Comparison of ENCODE assay signal across 1 cellular context in the genomic region with DNA sequence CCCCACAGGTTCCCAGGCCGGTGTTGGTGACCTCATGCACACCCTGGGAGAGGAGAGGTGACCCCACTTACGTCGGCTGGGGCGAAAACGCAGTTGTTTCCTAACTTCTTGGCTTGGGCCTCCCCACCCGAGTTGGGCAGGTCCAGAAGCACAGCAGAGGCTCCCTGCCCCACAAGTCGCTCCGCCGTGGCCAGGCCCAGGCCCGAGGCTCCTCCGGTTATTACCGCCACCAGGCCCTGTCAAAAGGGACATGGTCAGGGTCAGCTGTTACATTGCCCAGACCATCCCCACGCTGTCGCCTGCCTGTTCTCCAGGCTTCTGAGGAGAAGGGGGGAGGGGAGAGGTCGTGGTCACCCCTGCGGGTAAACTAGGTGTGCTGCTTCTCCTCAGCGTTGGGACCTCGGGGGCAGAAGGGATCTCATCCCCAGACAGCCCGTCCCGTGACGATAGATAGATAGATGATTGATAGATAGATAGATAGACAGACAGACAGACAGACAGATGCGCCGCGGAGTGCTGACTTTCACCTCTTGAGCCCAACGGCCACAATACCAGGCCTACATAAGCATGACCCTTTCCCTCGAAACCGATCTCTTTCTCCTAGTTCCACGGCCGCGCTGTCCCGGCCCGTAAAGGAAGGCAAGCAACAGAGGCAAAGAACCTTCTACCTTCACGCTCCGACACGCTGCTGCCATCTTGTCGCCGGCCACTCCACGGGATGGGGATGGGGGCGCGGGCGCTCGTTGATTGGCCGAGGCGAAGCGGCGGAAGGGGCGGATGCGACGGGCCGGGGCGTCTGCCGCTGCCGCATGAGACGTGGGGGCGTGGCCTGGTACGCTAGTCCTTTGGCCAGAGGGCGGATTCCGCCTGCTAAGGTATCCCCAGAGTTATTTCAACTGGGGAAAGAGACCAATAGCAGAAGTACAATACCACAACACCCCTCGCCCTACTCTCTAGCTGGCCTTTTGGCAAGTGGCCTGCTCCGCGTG.
TF ChIP-seq lines count a peak whose summit lies in the region.

Gene HSD17B10, minus strand, starts transcription at position 720 of the 989 bp plus-strand sequence. Its CDS starts 25 bp downstream, at position 695.

TF ChIP-seq in K562, 482 proteins besides CTCF, POLR2A, EP300 and RAD21 (continued from another document and continues in another):
- TF ChIP-seq TFE3 (CRISPR knock-in tag; IDR thresholded peaks at IDR 0.05) (no peak), ADNP (tag; IDR thresholded peaks at IDR 0.05) (no peak), MTF1 (CRISPR knock-in tag; IDR thresholded peaks at IDR 0.05; ENCODE audit: borderline replicate concordance) (no peak), FOXA1 (IDR thresholded peaks at IDR 0.05; ENCODE audit: borderline replicate concordance) (no peak), ZFPM2 (CRISPR knock-in tag; IDR thresholded peaks at IDR 0.05) (no peak), ZNF3 (CRISPR knock-in tag; IDR thresholded peaks at IDR 0.05) (no peak), ZNF24 (IDR thresholded peaks at IDR 0.05) (no peak), TSC22D4 (tag; IDR thresholded peaks at IDR 0.05) (no peak), ZNF408 (CRISPR knock-in tag; IDR thresholded peaks at IDR 0.05; ENCODE audit: low read depth) (no peak), ARHGAP35 (IDR thresholded peaks at IDR 0.05; ENCODE audit: partially characterized antibody) (no peak), THAP12 (CRISPR knock-in tag; IDR thresholded peaks at IDR 0.05) (no peak), ZKSCAN1 (IDR thresholded peaks at IDR 0.05; ENCODE audit: low read depth, low read length) (no peak), ZBTB7A (IDR thresholded peaks at IDR 0.05; ENCODE audit: borderline replicate concordance, control insufficient read depth, low read depth, low read length) (no peak), PML (IDR thresholded peaks at IDR 0.05; ENCODE audit: low read length) (no peak), AFF4 (CRISPR knock-in tag; IDR thresholded peaks at IDR 0.05) (no peak), BDP1 (IDR thresholded peaks at IDR 0.05; ENCODE audit: insufficient read depth, insufficient read length) (no peak), NR2F6 (CRISPR knock-in tag; IDR thresholded peaks at IDR 0.05) (no peak), HNRNPH1 (optimal IDR thresholded peaks at IDR 0.05; ENCODE audit: low read depth, low read length) (no peak), GMEB1 (CRISPR knock-in tag; IDR thresholded peaks at IDR 0.05) (peak; percentile 83), PCBP2 (IDR thresholded peaks at IDR 0.05; ENCODE audit: low read depth, low read length, poor library complexity, severe bottlenecking) (no peak), HEY1 (CRISPR knock-in tag; IDR thresholded peaks at IDR 0.05; ENCODE audit: borderline replicate concordance) (no peak), GABPB2 (CRISPR knock-in tag; conservative IDR thresholded peaks at IDR 0.05) (no peak), ZNF561 (CRISPR knock-in tag; conservative IDR thresholded peaks at IDR 0.05) (no peak), E4F1 (CRISPR knock-in tag; IDR thresholded peaks at IDR 0.05; ENCODE audit: borderline replicate concordance) (no peak)
- TF ChIP-seq, protein P1, sequence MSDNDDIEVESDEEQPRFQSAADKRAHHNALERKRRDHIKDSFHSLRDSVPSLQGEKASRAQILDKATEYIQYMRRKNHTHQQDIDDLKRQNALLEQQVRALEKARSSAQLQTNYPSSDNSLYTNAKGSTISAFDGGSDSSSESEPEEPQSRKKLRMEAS (CRISPR knock-in tag; IDR thresholded peaks at IDR 0.05), result no peak
- TF ChIP-seq, protein P2, sequence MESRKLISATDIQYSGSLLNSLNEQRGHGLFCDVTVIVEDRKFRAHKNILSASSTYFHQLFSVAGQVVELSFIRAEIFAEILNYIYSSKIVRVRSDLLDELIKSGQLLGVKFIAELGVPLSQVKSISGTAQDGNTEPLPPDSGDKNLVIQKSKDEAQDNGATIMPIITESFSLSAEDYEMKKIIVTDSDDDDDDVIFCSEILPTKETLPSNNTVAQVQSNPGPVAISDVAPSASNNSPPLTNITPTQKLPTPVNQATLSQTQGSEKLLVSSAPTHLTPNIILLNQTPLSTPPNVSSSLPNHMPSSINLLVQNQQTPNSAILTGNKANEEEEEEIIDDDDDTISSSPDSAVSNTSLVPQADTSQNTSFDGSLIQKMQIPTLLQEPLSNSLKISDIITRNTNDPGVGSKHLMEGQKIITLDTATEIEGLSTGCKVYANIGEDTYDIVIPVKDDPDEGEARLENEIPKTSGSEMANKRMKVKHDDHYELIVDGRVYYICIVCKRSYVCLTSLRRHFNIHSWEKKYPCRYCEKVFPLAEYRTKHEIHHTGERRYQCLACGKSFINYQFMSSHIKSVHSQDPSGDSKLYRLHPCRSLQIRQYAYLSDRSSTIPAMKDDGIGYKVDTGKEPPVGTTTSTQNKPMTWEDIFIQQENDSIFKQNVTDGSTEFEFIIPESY (CRISPR knock-in tag; IDR thresholded peaks at IDR 0.05), result no peak
- TF ChIP-seq, protein P3, sequence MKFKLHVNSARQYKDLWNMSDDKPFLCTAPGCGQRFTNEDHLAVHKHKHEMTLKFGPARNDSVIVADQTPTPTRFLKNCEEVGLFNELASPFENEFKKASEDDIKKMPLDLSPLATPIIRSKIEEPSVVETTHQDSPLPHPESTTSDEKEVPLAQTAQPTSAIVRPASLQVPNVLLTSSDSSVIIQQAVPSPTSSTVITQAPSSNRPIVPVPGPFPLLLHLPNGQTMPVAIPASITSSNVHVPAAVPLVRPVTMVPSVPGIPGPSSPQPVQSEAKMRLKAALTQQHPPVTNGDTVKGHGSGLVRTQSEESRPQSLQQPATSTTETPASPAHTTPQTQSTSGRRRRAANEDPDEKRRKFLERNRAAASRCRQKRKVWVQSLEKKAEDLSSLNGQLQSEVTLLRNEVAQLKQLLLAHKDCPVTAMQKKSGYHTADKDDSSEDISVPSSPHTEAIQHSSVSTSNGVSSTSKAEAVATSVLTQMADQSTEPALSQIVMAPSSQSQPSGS (CRISPR knock-in tag; IDR thresholded peaks at IDR 0.05), result no peak
- TF ChIP-seq, protein P4, sequence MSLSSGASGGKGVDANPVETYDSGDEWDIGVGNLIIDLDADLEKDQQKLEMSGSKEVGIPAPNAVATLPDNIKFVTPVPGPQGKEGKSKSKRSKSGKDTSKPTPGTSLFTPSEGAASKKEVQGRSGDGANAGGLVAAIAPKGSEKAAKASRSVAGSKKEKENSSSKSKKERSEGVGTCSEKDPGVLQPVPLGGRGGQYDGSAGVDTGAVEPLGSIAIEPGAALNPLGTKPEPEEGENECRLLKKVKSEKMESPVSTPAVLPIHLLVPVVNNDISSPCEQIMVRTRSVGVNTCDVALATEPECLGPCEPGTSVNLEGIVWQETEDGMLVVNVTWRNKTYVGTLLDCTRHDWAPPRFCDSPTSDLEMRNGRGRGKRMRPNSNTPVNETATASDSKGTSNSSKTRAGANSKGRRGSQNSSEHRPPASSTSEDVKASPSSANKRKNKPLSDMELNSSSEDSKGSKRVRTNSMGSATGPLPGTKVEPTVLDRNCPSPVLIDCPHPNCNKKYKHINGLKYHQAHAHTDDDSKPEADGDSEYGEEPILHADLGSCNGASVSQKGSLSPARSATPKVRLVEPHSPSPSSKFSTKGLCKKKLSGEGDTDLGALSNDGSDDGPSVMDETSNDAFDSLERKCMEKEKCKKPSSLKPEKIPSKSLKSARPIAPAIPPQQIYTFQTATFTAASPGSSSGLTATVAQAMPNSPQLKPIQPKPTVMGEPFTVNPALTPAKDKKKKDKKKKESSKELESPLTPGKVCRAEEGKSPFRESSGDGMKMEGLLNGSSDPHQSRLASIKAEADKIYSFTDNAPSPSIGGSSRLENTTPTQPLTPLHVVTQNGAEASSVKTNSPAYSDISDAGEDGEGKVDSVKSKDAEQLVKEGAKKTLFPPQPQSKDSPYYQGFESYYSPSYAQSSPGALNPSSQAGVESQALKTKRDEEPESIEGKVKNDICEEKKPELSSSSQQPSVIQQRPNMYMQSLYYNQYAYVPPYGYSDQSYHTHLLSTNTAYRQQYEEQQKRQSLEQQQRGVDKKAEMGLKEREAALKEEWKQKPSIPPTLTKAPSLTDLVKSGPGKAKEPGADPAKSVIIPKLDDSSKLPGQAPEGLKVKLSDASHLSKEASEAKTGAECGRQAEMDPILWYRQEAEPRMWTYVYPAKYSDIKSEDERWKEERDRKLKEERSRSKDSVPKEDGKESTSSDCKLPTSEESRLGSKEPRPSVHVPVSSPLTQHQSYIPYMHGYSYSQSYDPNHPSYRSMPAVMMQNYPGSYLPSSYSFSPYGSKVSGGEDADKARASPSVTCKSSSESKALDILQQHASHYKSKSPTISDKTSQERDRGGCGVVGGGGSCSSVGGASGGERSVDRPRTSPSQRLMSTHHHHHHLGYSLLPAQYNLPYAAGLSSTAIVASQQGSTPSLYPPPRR (CRISPR knock-in tag; IDR thresholded peaks at IDR 0.05; ENCODE audit: borderline replicate concordance), result no peak
